30 cellular contexts compared by ENCODE assay signal in the genomic region with DNA sequence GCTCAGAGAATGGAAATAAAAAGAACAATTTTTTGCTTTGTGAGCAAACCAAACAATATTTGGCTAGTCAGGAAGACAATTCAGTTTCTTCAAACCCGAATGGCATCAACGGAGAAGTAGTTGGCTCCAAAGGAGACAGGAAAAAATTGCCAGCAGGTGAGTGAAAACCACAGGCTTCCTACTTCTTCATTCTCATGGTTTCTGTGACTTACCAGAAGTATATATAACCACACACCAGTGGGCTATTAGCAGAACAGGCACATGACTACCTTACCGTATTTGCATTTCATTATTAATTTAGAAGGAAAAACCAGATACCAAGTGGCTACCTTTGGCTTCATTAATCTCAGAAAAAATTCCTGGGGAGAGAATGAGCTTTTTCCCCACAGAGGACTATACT. TPM values are rescaled to one million over a fixed set of nuclear protein-coding genes. Genes with fewer than 3 reads are reported as not detected.
DNase-seq lines count a peak whose midpoint lies in the region; ATAC-seq, FAIRE-seq and TF ChIP-seq lines count a peak whose summit lies in the region.
"Had no signal": no experiment of that assay in that cellular context is flagged by ENCODE, and none has a peak within 500 bp of the region (broad histone marks: within the 10 kb centered on the region; RNA-seq: fewer than 3 reads in every experiment).

No MANE protein-coding gene starts in this region.

- no peaks in the 10 kb centered on the region for H3K9me3 Mint-ChIP-seq in memory B cell
- H3K9me3 Mint-ChIP-seq: activated CD4-positive, alpha-beta memory T cell treated with anti-CD3 and anti-CD28 coated beads, Interleukin-2, amount 10 ng/mL, durations not matched to agents 7 days and 5 days; activated naive CD4-positive, alpha-beta T cell treated with anti-CD3 and anti-CD28 coated beads, Interleukin-2, amount 50 U/mL, for 24 hours; activated T-helper 17 cell treated with anti-CD3 and anti-CD28 coated beads, Interleukin-2, amount 50 U/mL, for 72 hours; CD4-positive, alpha-beta memory T cell; naive thymus-derived CD4-positive, alpha-beta T cell; stimulated activated naive CD8-positive, alpha-beta T cell treated with anti-CD3 and anti-CD28 coated beads, Interleukin-15, Interleukin-2, amounts not matched to agents 100 ng/mL and 50 ng/mL, for 24 hours had no signal

- no peak overlapping the region for H3K4me3 Mint-ChIP-seq in memory B cell
- H3K4me3 Mint-ChIP-seq: activated CD4-positive, alpha-beta memory T cell treated with anti-CD3 and anti-CD28 coated beads, Interleukin-2, amount 10 ng/mL, durations not matched to agents 7 days and 5 days; activated naive CD4-positive, alpha-beta T cell treated with anti-CD3 and anti-CD28 coated beads, Interleukin-2, amount 50 U/mL, for 24 hours; activated T-helper 17 cell treated with anti-CD3 and anti-CD28 coated beads, Interleukin-2, amount 50 U/mL, for 72 hours; CD4-positive, alpha-beta memory T cell; naive thymus-derived CD4-positive, alpha-beta T cell; stimulated activated naive CD8-positive, alpha-beta T cell treated with anti-CD3 and anti-CD28 coated beads, Interleukin-15, Interleukin-2, amounts not matched to agents 100 ng/mL and 50 ng/mL, for 24 hours; T-helper 17 cell had no signal

- TF ChIP-seq CTCF in D721Med (IDR thresholded peaks at IDR 0.05; ENCODE audit: insufficient read depth, missing control alignments) (no peak), right lobe of liver (IDR thresholded peaks at IDR 0.05) (no peak)

- H3K27me3 ChIP-seq in right lobe of liver = no peaks in the 10 kb centered on the region
- H3K27me3 ChIP-seq: left lung had no signal

- H3K36me3 Mint-ChIP-seq in memory B cell = no peaks in the 10 kb centered on the region
- H3K36me3 Mint-ChIP-seq: activated naive CD4-positive, alpha-beta T cell treated with anti-CD3 and anti-CD28 coated beads, Interleukin-2, amount 50 U/mL, for 24 hours; CD4-positive, alpha-beta memory T cell; naive thymus-derived CD4-positive, alpha-beta T cell had no signal

- no peak for TF ChIP-seq POLR2A in right lobe of liver (IDR thresholded peaks at IDR 0.05)

- no peaks in the 10 kb centered on the region for H3K4me1 Mint-ChIP-seq in memory B cell
- H3K4me1 Mint-ChIP-seq: activated CD4-positive, alpha-beta memory T cell treated with anti-CD3 and anti-CD28 coated beads, Interleukin-2, amount 10 ng/mL, durations not matched to agents 7 days and 5 days; activated naive CD4-positive, alpha-beta T cell treated with anti-CD3 and anti-CD28 coated beads, Interleukin-2, amount 50 U/mL, for 24 hours; activated T-helper 17 cell treated with anti-CD3 and anti-CD28 coated beads, Interleukin-2, amount 50 U/mL, for 72 hours; CD4-positive, alpha-beta memory T cell; T-helper 17 cell had no signal

- no peaks in the 10 kb centered on the region for H3K9me3 ChIP-seq in right lobe of liver
- H3K9me3 ChIP-seq: left lung, psoas muscle had no signal

- H3K27ac ChIP-seq in right lobe of liver = no peak overlapping the region
- H3K27ac ChIP-seq: left lung, psoas muscle had no signal

- H3K27ac Mint-ChIP-seq in memory B cell = no peak overlapping the region
- H3K27ac Mint-ChIP-seq: activated CD4-positive, alpha-beta memory T cell treated with anti-CD3 and anti-CD28 coated beads, Interleukin-2, amount 10 ng/mL, durations not matched to agents 7 days and 5 days; activated naive CD4-positive, alpha-beta T cell treated with anti-CD3 and anti-CD28 coated beads, Interleukin-2, amount 50 U/mL, for 24 hours; activated T-helper 17 cell treated with anti-CD3 and anti-CD28 coated beads, Interleukin-2, amount 50 U/mL, for 72 hours; CD4-positive, alpha-beta memory T cell; naive thymus-derived CD4-positive, alpha-beta T cell; stimulated activated naive CD8-positive, alpha-beta T cell treated with anti-CD3 and anti-CD28 coated beads, Interleukin-15, Interleukin-2, amounts not matched to agents 100 ng/mL and 50 ng/mL, for 24 hours; T-helper 17 cell had no signal

- no peak overlapping the region for H3K4me3 ChIP-seq in right lobe of liver
- H3K4me3 ChIP-seq: K562, left lung, psoas muscle had no signal

- WGBS in right lobe of liver (ENCODE audit: insufficient coverage, low coverage, low lambda C conversion rate, missing lambda C conversion rate) = 53% methylated on average over 3 of the region's 3 CpGs

- no peak for DNase-seq in memory B cell (ENCODE audit: low spot score in 2 of 2)
- DNase-seq in D721Med (ENCODE audit: insufficient read length, low spot score) = no peak
- no peak for DNase-seq in stimulated activated CD8-positive, alpha-beta memory T cell treated with anti-CD3 and anti-CD28 coated beads, Interleukin-4, amount 100 ng/mL, for 48 hours
- DNase-seq in DMS79 treated with DMSO at 0.1 percent for 48 hours (lab: John Stamatoyannopoulos, UW) = no peak
- DNase-seq in right lobe of liver = no peak
- DNase-seq: activated CD4-positive, alpha-beta memory T cell treated with anti-CD3 and anti-CD28 coated beads, Interleukin-2, amount 10 ng/mL, durations not matched to agents 7 days and 5 days; activated CD4-positive, CD25-positive, alpha-beta regulatory T cell treated with anti-CD3 and anti-CD28 coated beads, Interleukin-2, amount 50 U/mL, for 72 hours; amygdala; CD4-positive, alpha-beta memory T cell; H7; left lung; naive thymus-derived CD4-positive, alpha-beta T cell; NCI-H1417 treated with DMSO at 0.1 percent for 48 hours; NCI-H82; nucleus accumbens; psoas muscle; T-helper 17 cell had no signal

- no peak for FAIRE-seq in D721Med (lab: Jason Lieb, UNC)
- FAIRE-seq: endothelial cell of umbilical vein, HTR-8/SVneo, islet of Langerhans, K562 had no signal

- intact Hi-C loops in right lobe of liver (cut with DNase I) = no loop called here

- no peaks in the 10 kb centered on the region for H3K36me3 ChIP-seq in right lobe of liver
- H3K36me3 ChIP-seq: left lung had no signal

- no peaks in the 10 kb centered on the region for H3K4me1 ChIP-seq in right lobe of liver
- H3K4me1 ChIP-seq: left lung, psoas muscle had no signal

- peaks cover 4% of the 10 kb centered on the region for H3K27me3 Mint-ChIP-seq in memory B cell

- ATAC-seq in GM18511 (IDR thresholded peaks at IDR 0.05; ENCODE audit: unreplicated experiment) = peak; percentile 49
- ATAC-seq in GM21526 (IDR thresholded peaks at IDR 0.05; ENCODE audit: low FRiP score, unreplicated experiment) = peak; percentile 74
- peak; percentile 68 for ATAC-seq in HG03066 (IDR thresholded peaks at IDR 0.05; ENCODE audit: low read depth, unreplicated experiment)
- peak; percentile 78 for ATAC-seq in memory B cell (ENCODE audit: low read depth)
- no peak for ATAC-seq in right lobe of liver
- ATAC-seq: activated T-helper 17 cell treated with anti-CD3 and anti-CD28 coated beads, Interleukin-2, amount 50 U/mL, for 72 hours; K562; left lung; naive thymus-derived CD4-positive, alpha-beta T cell; psoas muscle; SK-N-SH treated with all-trans-retinoic acid at 6 μM for 48 hours; T-helper 17 cell had no signal

RNA-seq across cellular contexts. Expression of gene TDRD1, which starts 8.8 kb away (rescaled TPM):
- total RNA-seq in right lobe of liver = under 1 TPM in 5 of 6 experiments, not detected in 1; 0.06 to 0.17 (median 0.12) TPM
- total RNA-seq: A673, endothelial cell of umbilical vein, K562, MCF 10A had no signal

RNA-seq across cellular contexts. Expression of gene CCDC186, which starts 14.0 kb away (rescaled TPM):
- 10 to 100 TPM in 2 of 6 experiments, 1 to 10 TPM in 4; 4.2 to 11.7 (median 6.9) TPM for total RNA-seq in right lobe of liver

RNA-seq across cellular contexts. Expression of gene VWA2, which starts 51.1 kb away (rescaled TPM):
- total RNA-seq in right lobe of liver = under 1 TPM in 4 of 6 experiments, not detected in 2; 0.06 to 0.14 (median 0.09) TPM
- total RNA-seq: A673; activated CD4-positive, alpha-beta memory T cell treated with anti-CD3 and anti-CD28 coated beads, Interleukin-2, amount 10 ng/mL, durations not matched to agents 7 days and 5 days; activated T-helper 17 cell treated with anti-CD3 and anti-CD28 coated beads, Interleukin-2, amount 50 U/mL, for 72 hours; CD4-positive, alpha-beta memory T cell; endothelial cell of umbilical vein; K562; MCF 10A; psoas muscle; T-helper 17 cell had no signal

Comparison
In these comparisons a context has a peak if more than half of its experiments do, and no peak if none do; other contexts are left out.
1. ATAC-seq: peak in GM18511 (single experiment), GM21526 (single experiment), HG03066 (single experiment) and memory B cell (single experiment); none in right lobe of liver (0 of 4).